In the genomic region with DNA sequence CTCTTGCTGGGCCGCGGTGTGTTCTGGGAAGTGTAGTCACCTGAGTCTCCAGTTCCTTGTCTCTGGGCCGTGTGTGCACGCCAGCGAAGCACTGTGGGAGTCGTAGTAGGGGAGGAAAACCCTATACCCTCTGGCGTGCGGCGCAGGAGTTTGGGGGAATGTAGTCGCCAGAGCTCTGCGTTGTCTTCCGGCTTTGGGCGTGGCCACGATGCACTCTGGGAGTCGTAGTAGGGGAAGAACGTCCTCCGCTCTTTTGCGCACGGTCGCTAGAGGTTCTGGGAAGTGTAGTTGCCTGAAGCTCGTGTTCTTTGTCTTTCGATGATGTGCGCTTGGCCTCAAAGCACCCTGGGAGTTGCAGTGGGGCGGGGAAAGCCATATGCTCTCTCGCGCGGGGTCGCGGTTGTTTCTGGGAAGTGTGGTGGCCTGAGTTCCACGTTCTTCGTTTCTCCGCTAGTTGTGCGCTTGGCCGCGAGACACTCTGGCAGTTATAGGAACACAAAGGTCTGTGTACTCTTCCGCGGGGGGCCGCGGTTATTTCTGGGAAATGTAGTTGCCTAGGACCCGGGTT, we compare ENCODE assay signal across 1 cellular context.
A peak's percentile ranks its signal among the peaks of the same experiment; 100 is the strongest.
TF ChIP-seq lines count a peak whose summit lies in the region.

No MANE protein-coding gene starts in this region.

TF ChIP-seq in HEK293, 187 proteins besides CTCF, POLR2A, EP300 and RAD21 (continued from another document and continues in another):
- TF ChIP-seq, protein P1, sequence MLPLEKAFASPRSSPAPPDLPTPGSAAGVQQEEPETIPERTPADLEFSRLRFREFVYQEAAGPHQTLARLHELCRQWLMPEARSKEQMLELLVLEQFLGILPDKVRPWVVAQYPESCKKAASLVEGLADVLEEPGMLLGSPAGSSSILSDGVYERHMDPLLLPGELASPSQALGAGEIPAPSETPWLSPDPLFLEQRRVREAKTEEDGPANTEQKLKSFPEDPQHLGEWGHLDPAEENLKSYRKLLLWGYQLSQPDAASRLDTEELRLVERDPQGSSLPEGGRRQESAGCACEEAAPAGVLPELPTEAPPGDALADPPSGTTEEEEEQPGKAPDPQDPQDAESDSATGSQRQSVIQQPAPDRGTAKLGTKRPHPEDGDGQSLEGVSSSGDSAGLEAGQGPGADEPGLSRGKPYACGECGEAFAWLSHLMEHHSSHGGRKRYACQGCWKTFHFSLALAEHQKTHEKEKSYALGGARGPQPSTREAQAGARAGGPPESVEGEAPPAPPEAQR (tag by site-specific recombination; IDR thresholded peaks at IDR 0.05), result no peak; the same call in 1 of the 2 replicates
- TF ChIP-seq ZNF266 (tag by site-specific recombination; IDR thresholded peaks at IDR 0.05; ENCODE audit: low read depth) (no peak), ZNF585B (tag by site-specific recombination; IDR thresholded peaks at IDR 0.05) (no peak), ZNF777 (tag by site-specific recombination; IDR thresholded peaks at IDR 0.05; ENCODE audit: borderline replicate concordance) (no peak), ZNF654 (tag by site-specific recombination; IDR thresholded peaks at IDR 0.05; ENCODE audit: low read depth) (no peak), ZNF184 (tag by site-specific recombination; IDR thresholded peaks at IDR 0.05) (no peak), SP7 (tag by site-specific recombination; IDR thresholded peaks at IDR 0.05) (peak; percentile 24), ZNF785 (tag by site-specific recombination; IDR thresholded peaks at IDR 0.05) (no peak), KLF16 (tag by site-specific recombination; IDR thresholded peaks at IDR 0.05) (no peak; the same call in 1 of the 2 replicates), ZNF423 (tag by site-specific recombination; IDR thresholded peaks at IDR 0.05) (no peak), KLF9 (tag by site-specific recombination; IDR thresholded peaks at IDR 0.05; ENCODE audit: low read depth) (0 out of 2 replicates have a peak, but pooled peaks have one; percentile 37), ZFHX2 (tag by site-specific recombination; conservative IDR thresholded peaks at IDR 0.05) (no peak; the same call in 1 of the 2 replicates), SCRT1 (tag by site-specific recombination; IDR thresholded peaks at IDR 0.05; ENCODE audit: borderline replicate concordance) (no peak), ZNF157 (tag by site-specific recombination; IDR thresholded peaks at IDR 0.05) (no peak), RBAK (tag by site-specific recombination; IDR thresholded peaks at IDR 0.05) (no peak), ZNF596 (tag by site-specific recombination; IDR thresholded peaks at IDR 0.05) (no peak), ZNF624 (tag by site-specific recombination; IDR thresholded peaks at IDR 0.05) (no peak), ZNF561 (tag by site-specific recombination; IDR thresholded peaks at IDR 0.05; ENCODE audit: borderline replicate concordance) (no peak), ZNF274 (IDR thresholded peaks at IDR 0.05; ENCODE audit: low read length) (no peak), ZNF274 (tag by site-specific recombination; IDR thresholded peaks at IDR 0.05; ENCODE audit: borderline replicate concordance) (no peak), ZNF335 (tag by site-specific recombination; conservative IDR thresholded peaks at IDR 0.05) (peak; percentile 99), ZBTB21 (tag by site-specific recombination; IDR thresholded peaks at IDR 0.05) (peak; percentile 61; the same call in 1 of the 2 replicates), ZNF391 (tag by site-specific recombination; IDR thresholded peaks at IDR 0.05; ENCODE audit: borderline replicate concordance, low read depth) (no peak), BCL11A (tag by site-specific recombination; IDR thresholded peaks at IDR 0.05; ENCODE audit: low read depth) (no peak), ZNF792 (tag by site-specific recombination; IDR thresholded peaks at IDR 0.05) (no peak), SP3 (tag by site-specific recombination; IDR thresholded peaks at IDR 0.05) (peak; percentile 99), SCRT2 (tag by site-specific recombination; IDR thresholded peaks at IDR 0.05) (no peak), ZNF2 (tag by site-specific recombination; IDR thresholded peaks at IDR 0.05) (no peak; the same call in 1 of the 2 replicates), ZNF211 (tag by site-specific recombination; IDR thresholded peaks at IDR 0.05; ENCODE audit: low read depth) (no peak), ZNF155 (tag by site-specific recombination; IDR thresholded peaks at IDR 0.05) (no peak), ZNF544 (tag by site-specific recombination; IDR thresholded peaks at IDR 0.05) (no peak), ZNF747 (tag by site-specific recombination; IDR thresholded peaks at IDR 0.05) (no peak), OVOL3 (tag by site-specific recombination; IDR thresholded peaks at IDR 0.05) (no peak; the same call in 1 of the 2 replicates), ZNF10 (tag by site-specific recombination; IDR thresholded peaks at IDR 0.05) (no peak), ZNF324 (tag by site-specific recombination; IDR thresholded peaks at IDR 0.05) (peak; percentile 14; the same call in 1 of the 2 replicates), ZNF404 (tag by site-specific recombination; IDR thresholded peaks at IDR 0.05) (no peak), ZNF138 (tag by site-specific recombination; IDR thresholded peaks at IDR 0.05; ENCODE audit: borderline replicate concordance) (no peak), ZNF623 (tag by site-specific recombination; IDR thresholded peaks at IDR 0.05) (no peak), ZNF707 (tag by site-specific recombination; IDR thresholded peaks at IDR 0.05) (no peak), ZNF248 (tag by site-specific recombination; IDR thresholded peaks at IDR 0.05) (no peak), ZNF600 (tag by site-specific recombination; IDR thresholded peaks at IDR 0.05) (no peak), ZNF19 (tag by site-specific recombination; IDR thresholded peaks at IDR 0.05; ENCODE audit: low read depth) (no peak), ZNF350 (tag by site-specific recombination; IDR thresholded peaks at IDR 0.05) (no peak), ZNF221 (tag by site-specific recombination; IDR thresholded peaks at IDR 0.05; ENCODE audit: borderline replicate concordance) (no peak), ZBTB8A (tag by site-specific recombination; IDR thresholded peaks at IDR 0.05) (no peak), ZNF140 (tag by site-specific recombination; IDR thresholded peaks at IDR 0.05) (no peak), ZNF837 (tag by site-specific recombination; IDR thresholded peaks at IDR 0.05) (no peak), ZNF621 (tag by site-specific recombination; IDR thresholded peaks at IDR 0.05) (no peak)
- TF ChIP-seq, protein P2, sequence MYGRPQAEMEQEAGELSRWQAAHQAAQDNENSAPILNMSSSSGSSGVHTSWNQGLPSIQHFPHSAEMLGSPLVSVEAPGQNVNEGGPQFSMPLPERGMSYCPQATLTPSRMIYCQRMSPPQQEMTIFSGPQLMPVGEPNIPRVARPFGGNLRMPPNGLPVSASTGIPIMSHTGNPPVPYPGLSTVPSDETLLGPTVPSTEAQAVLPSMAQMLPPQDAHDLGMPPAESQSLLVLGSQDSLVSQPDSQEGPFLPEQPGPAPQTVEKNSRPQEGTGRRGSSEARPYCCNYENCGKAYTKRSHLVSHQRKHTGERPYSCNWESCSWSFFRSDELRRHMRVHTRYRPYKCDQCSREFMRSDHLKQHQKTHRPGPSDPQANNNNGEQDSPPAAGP (tag by site-specific recombination; IDR thresholded peaks at IDR 0.05), result peak; percentile 29; the same call in 1 of the 2 replicates
- TF ChIP-seq, protein P3, sequence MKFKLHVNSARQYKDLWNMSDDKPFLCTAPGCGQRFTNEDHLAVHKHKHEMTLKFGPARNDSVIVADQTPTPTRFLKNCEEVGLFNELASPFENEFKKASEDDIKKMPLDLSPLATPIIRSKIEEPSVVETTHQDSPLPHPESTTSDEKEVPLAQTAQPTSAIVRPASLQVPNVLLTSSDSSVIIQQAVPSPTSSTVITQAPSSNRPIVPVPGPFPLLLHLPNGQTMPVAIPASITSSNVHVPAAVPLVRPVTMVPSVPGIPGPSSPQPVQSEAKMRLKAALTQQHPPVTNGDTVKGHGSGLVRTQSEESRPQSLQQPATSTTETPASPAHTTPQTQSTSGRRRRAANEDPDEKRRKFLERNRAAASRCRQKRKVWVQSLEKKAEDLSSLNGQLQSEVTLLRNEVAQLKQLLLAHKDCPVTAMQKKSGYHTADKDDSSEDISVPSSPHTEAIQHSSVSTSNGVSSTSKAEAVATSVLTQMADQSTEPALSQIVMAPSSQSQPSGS (tag by site-specific recombination; IDR thresholded peaks at IDR 0.05; ENCODE audit: low read depth), result no peak
- TF ChIP-seq, protein P4, sequence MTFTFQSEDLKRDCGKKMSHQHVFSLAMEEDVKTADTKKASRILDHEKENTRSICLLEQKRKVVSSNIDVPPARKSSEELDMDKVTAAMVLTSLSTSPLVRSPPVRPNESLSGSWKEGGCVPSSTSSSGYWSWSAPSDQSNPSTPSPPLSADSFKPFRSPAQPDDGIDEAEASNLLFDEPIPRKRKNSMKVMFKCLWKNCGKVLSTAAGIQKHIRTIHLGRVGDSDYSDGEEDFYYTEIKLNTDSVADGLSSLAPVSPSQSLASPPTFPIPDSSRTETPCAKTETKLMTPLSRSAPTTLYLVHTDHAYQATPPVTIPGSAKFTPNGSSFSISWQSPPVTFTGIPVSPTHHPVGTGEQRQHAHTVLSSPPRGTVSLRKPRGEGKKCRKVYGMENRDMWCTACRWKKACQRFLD (tag by site-specific recombination; IDR thresholded peaks at IDR 0.05), result no peak
- TF ChIP-seq, protein P5, sequence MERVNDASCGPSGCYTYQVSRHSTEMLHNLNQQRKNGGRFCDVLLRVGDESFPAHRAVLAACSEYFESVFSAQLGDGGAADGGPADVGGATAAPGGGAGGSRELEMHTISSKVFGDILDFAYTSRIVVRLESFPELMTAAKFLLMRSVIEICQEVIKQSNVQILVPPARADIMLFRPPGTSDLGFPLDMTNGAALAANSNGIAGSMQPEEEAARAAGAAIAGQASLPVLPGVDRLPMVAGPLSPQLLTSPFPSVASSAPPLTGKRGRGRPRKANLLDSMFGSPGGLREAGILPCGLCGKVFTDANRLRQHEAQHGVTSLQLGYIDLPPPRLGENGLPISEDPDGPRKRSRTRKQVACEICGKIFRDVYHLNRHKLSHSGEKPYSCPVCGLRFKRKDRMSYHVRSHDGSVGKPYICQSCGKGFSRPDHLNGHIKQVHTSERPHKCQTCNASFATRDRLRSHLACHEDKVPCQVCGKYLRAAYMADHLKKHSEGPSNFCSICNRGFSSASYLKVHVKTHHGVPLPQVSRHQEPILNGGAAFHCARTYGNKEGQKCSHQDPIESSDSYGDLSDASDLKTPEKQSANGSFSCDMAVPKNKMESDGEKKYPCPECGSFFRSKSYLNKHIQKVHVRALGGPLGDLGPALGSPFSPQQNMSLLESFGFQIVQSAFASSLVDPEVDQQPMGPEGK (tag by site-specific recombination; IDR thresholded peaks at IDR 0.05), result no peak
- TF ChIP-seq, protein P6, sequence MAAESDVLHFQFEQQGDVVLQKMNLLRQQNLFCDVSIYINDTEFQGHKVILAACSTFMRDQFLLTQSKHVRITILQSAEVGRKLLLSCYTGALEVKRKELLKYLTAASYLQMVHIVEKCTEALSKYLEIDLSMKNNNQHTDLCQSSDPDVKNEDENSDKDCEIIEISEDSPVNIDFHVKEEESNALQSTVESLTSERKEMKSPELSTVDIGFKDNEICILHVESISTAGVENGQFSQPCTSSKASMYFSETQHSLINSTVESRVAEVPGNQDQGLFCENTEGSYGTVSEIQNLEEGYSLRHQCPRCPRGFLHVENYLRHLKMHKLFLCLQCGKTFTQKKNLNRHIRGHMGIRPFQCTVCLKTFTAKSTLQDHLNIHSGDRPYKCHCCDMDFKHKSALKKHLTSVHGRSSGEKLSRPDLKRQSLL (tag by site-specific recombination; IDR thresholded peaks at IDR 0.05), result peak; percentile 88
- TF ChIP-seq, protein P7, sequence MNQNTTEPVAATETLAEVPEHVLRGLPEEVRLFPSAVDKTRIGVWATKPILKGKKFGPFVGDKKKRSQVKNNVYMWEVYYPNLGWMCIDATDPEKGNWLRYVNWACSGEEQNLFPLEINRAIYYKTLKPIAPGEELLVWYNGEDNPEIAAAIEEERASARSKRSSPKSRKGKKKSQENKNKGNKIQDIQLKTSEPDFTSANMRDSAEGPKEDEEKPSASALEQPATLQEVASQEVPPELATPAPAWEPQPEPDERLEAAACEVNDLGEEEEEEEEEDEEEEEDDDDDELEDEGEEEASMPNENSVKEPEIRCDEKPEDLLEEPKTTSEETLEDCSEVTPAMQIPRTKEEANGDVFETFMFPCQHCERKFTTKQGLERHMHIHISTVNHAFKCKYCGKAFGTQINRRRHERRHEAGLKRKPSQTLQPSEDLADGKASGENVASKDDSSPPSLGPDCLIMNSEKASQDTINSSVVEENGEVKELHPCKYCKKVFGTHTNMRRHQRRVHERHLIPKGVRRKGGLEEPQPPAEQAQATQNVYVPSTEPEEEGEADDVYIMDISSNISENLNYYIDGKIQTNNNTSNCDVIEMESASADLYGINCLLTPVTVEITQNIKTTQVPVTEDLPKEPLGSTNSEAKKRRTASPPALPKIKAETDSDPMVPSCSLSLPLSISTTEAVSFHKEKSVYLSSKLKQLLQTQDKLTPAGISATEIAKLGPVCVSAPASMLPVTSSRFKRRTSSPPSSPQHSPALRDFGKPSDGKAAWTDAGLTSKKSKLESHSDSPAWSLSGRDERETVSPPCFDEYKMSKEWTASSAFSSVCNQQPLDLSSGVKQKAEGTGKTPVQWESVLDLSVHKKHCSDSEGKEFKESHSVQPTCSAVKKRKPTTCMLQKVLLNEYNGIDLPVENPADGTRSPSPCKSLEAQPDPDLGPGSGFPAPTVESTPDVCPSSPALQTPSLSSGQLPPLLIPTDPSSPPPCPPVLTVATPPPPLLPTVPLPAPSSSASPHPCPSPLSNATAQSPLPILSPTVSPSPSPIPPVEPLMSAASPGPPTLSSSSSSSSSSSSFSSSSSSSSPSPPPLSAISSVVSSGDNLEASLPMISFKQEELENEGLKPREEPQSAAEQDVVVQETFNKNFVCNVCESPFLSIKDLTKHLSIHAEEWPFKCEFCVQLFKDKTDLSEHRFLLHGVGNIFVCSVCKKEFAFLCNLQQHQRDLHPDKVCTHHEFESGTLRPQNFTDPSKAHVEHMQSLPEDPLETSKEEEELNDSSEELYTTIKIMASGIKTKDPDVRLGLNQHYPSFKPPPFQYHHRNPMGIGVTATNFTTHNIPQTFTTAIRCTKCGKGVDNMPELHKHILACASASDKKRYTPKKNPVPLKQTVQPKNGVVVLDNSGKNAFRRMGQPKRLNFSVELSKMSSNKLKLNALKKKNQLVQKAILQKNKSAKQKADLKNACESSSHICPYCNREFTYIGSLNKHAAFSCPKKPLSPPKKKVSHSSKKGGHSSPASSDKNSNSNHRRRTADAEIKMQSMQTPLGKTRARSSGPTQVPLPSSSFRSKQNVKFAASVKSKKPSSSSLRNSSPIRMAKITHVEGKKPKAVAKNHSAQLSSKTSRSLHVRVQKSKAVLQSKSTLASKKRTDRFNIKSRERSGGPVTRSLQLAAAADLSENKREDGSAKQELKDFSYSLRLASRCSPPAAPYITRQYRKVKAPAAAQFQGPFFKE (tag by site-specific recombination; IDR thresholded peaks at IDR 0.05; ENCODE audit: borderline replicate concordance), result no peak
- TF ChIP-seq, protein P8, sequence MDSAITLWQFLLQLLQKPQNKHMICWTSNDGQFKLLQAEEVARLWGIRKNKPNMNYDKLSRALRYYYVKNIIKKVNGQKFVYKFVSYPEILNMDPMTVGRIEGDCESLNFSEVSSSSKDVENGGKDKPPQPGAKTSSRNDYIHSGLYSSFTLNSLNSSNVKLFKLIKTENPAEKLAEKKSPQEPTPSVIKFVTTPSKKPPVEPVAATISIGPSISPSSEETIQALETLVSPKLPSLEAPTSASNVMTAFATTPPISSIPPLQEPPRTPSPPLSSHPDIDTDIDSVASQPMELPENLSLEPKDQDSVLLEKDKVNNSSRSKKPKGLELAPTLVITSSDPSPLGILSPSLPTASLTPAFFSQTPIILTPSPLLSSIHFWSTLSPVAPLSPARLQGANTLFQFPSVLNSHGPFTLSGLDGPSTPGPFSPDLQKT (IDR thresholded peaks at IDR 0.05; ENCODE audit: borderline replicate concordance, low read depth, low read length), result no peak
